In genomic region chr15:101022306-101022705, GRCh38 we compare ENCODE assay signal across 31 cellular contexts.
DNase-seq lines count a peak whose midpoint lies in the region; ATAC-seq and TF ChIP-seq lines count a peak whose summit lies in the region.
"Had no signal": no experiment of that assay in that cellular context is flagged by ENCODE, and none has a peak within 500 bp of the region (broad histone marks: within the 10 kb centered on the region; RNA-seq: fewer than 3 reads in every experiment).

No MANE protein-coding gene starts in this region.

- intact Hi-C loops in activated CD8-positive, alpha-beta T cell treated with anti-CD3 and anti-CD28 coated beads for 36 hours (cut with micrococcal nuclease) = no loop called here
- intact Hi-C loops in colonic mucosa (cut with DNase I) = no loop called here

- no peak overlapping the region for H3K27ac ChIP-seq in colonic mucosa
- no peak overlapping the region for H3K27ac ChIP-seq in suprapubic skin
- H3K27ac ChIP-seq: GM23248, SJCRH30, upper lobe of right lung had no signal

- H3K9me3 Mint-ChIP-seq in activated CD8-positive, alpha-beta T cell treated with anti-CD3 and anti-CD28 coated beads, Interleukin-2, amount 10 ng/mL, durations not matched to agents 7 days and 5 days (ENCODE audit: insufficient read depth) = no peaks in the 10 kb centered on the region
- no peaks in the 10 kb centered on the region for H3K9me3 Mint-ChIP-seq in activated CD8-positive, alpha-beta T cell treated with anti-CD3 and anti-CD28 coated beads for 36 hours
- H3K9me3 Mint-ChIP-seq: HFFc6; IgD-negative memory B cell; stimulated activated memory B cell treated with anti-CD40 and anti-IgM and Interleukin-4, amounts not matched to agents 10 μg/mL and 1 μg/mL and 100 μg/mL, for 72 hours had no signal

- no peaks in the 10 kb centered on the region for H3K36me3 Mint-ChIP-seq in activated CD8-positive, alpha-beta T cell treated with anti-CD3 and anti-CD28 coated beads, Interleukin-2, amount 10 ng/mL, durations not matched to agents 7 days and 5 days (ENCODE audit: low read depth)
- no peaks in the 10 kb centered on the region for H3K36me3 Mint-ChIP-seq in activated CD8-positive, alpha-beta T cell treated with anti-CD3 and anti-CD28 coated beads for 36 hours (ENCODE audit: low read depth)

- H3K36me3 ChIP-seq in colonic mucosa (peaks cover 2% of the 10 kb centered on the region), suprapubic skin (peaks cover 61% of the 10 kb centered on the region)
- H3K36me3 ChIP-seq: prostate gland, SJCRH30 had no signal

- H3K4me3 ChIP-seq in colonic mucosa (no peak overlapping the region), suprapubic skin (no peak overlapping the region)
- H3K4me3 ChIP-seq: GM23248, heart right ventricle, prostate gland, SJCRH30, upper lobe of right lung had no signal

- no peak overlapping the region for H3K4me3 Mint-ChIP-seq in activated CD8-positive, alpha-beta T cell treated with anti-CD3 and anti-CD28 coated beads, Interleukin-2, amount 10 ng/mL, durations not matched to agents 7 days and 5 days
- no peak overlapping the region for H3K4me3 Mint-ChIP-seq in activated CD8-positive, alpha-beta T cell treated with anti-CD3 and anti-CD28 coated beads for 36 hours
- H3K4me3 Mint-ChIP-seq: HFFc6; IgD-negative memory B cell; stimulated activated memory B cell treated with anti-CD40 and anti-IgM and Interleukin-4, amounts not matched to agents 10 μg/mL and 1 μg/mL and 100 μg/mL, for 72 hours had no signal

- no peak for TF ChIP-seq CTCF in activated CD8-positive, alpha-beta T cell treated with anti-CD3 and anti-CD28 coated beads for 36 hours (IDR thresholded peaks at IDR 0.05)
- no peak for TF ChIP-seq CTCF in colonic mucosa (IDR thresholded peaks at IDR 0.05)
- no peak for TF ChIP-seq CTCF in suprapubic skin (IDR thresholded peaks at IDR 0.05)

- ATAC-seq in activated CD8-positive, alpha-beta T cell treated with anti-CD3 and anti-CD28 coated beads, Interleukin-2, amount 10 ng/mL, durations not matched to agents 7 days and 5 days = no peak
- no peak for ATAC-seq in activated CD8-positive, alpha-beta T cell treated with anti-CD3 and anti-CD28 coated beads for 36 hours
- no peak for ATAC-seq in GM21825 (IDR thresholded peaks at IDR 0.05; ENCODE audit: unreplicated experiment)
- ATAC-seq: heart right ventricle; Panc1; stimulated activated memory B cell treated with anti-CD40 and anti-IgM and Interleukin-4, amounts not matched to agents 10 μg/mL and 1 μg/mL and 100 μg/mL, for 72 hours; upper lobe of right lung had no signal

- WGBS in suprapubic skin = 89% methylated on average over 11 of the region's 11 CpGs

- no peak overlapping the region for H3K9ac ChIP-seq in colonic mucosa (ENCODE audit: low read depth in 2 of 2, low read length in 2 of 2)
- H3K9ac ChIP-seq: GM23248 had no signal

- no peaks in the 10 kb centered on the region for H3K4me1 Mint-ChIP-seq in activated CD8-positive, alpha-beta T cell treated with anti-CD3 and anti-CD28 coated beads, Interleukin-2, amount 10 ng/mL, durations not matched to agents 7 days and 5 days (ENCODE audit: low read depth)
- no peaks in the 10 kb centered on the region for H3K4me1 Mint-ChIP-seq in activated CD8-positive, alpha-beta T cell treated with anti-CD3 and anti-CD28 coated beads for 36 hours (ENCODE audit: low read depth)
- H3K4me1 Mint-ChIP-seq: stimulated activated memory B cell treated with anti-CD40 and anti-IgM and Interleukin-4, amounts not matched to agents 10 μg/mL and 1 μg/mL and 100 μg/mL, for 72 hours had no signal

- no peaks in the 10 kb centered on the region for H3K9me3 ChIP-seq in colonic mucosa
- no peaks in the 10 kb centered on the region for H3K9me3 ChIP-seq in suprapubic skin
- H3K9me3 ChIP-seq: heart right ventricle, prostate gland, SJCRH30, upper lobe of right lung had no signal

- H3K4me1 ChIP-seq in colonic mucosa = no peaks in the 10 kb centered on the region
- peaks cover 3% of the 10 kb centered on the region for H3K4me1 ChIP-seq in suprapubic skin
- H3K4me1 ChIP-seq: prostate gland had no signal

- CTCF ChIA-PET in activated CD8-positive, alpha-beta T cell treated with anti-CD3 and anti-CD28 coated beads, Interleukin-2, amount 10 ng/mL, durations not matched to agents 7 days and 5 days (lab: Charles Lee) = interaction anchor here (0.8 to 4.5 kb wide), 5 partner anchors 8 to 236 kb away, joined by 3 to 41 read pairs (median 8); no protein-coding TSS in a partner anchor
- CTCF ChIA-PET in activated CD8-positive, alpha-beta T cell treated with anti-CD3 and anti-CD28 coated beads for 36 hours (lab: Charles Lee) = interaction anchor here (1.0 to 6.9 kb wide), 3 partner anchors 14 to 234 kb away, joined by 3 to 77 read pairs (median 5); no protein-coding TSS in a partner anchor

- H3K27me3 ChIP-seq in colonic mucosa (no peaks in the 10 kb centered on the region), suprapubic skin (no peaks in the 10 kb centered on the region)
- H3K27me3 ChIP-seq: SJCRH30, upper lobe of right lung had no signal

- POLR2A ChIA-PET in activated CD8-positive, alpha-beta T cell treated with anti-CD3 and anti-CD28 coated beads, Interleukin-2, amount 10 ng/mL, durations not matched to agents 7 days and 5 days (lab: Charles Lee) = no interaction called here
- POLR2A ChIA-PET in activated CD8-positive, alpha-beta T cell treated with anti-CD3 and anti-CD28 coated beads for 36 hours (lab: Charles Lee) = no interaction called here

- no peak overlapping the region for H3K27ac Mint-ChIP-seq in activated CD8-positive, alpha-beta T cell treated with anti-CD3 and anti-CD28 coated beads, Interleukin-2, amount 10 ng/mL, durations not matched to agents 7 days and 5 days
- H3K27ac Mint-ChIP-seq in activated CD8-positive, alpha-beta T cell treated with anti-CD3 and anti-CD28 coated beads for 36 hours = no peak overlapping the region
- H3K27ac Mint-ChIP-seq: HFFc6; IgD-negative memory B cell; stimulated activated memory B cell treated with anti-CD40 and anti-IgM and Interleukin-4, amounts not matched to agents 10 μg/mL and 1 μg/mL and 100 μg/mL, for 72 hours had no signal

- no peak for TF ChIP-seq POLR2A in suprapubic skin (IDR thresholded peaks at IDR 0.05)

- no peaks in the 10 kb centered on the region for H3K27me3 Mint-ChIP-seq in activated CD8-positive, alpha-beta T cell treated with anti-CD3 and anti-CD28 coated beads, Interleukin-2, amount 10 ng/mL, durations not matched to agents 7 days and 5 days (ENCODE audit: low read depth)
- no peaks in the 10 kb centered on the region for H3K27me3 Mint-ChIP-seq in activated CD8-positive, alpha-beta T cell treated with anti-CD3 and anti-CD28 coated beads for 36 hours
- H3K27me3 Mint-ChIP-seq: IgD-negative memory B cell; stimulated activated memory B cell treated with anti-CD40 and anti-IgM and Interleukin-4, amounts not matched to agents 10 μg/mL and 1 μg/mL and 100 μg/mL, for 72 hours had no signal

- DNase-seq in activated CD8-positive, alpha-beta T cell treated with anti-CD3 and anti-CD28 coated beads, Interleukin-2, amount 10 ng/mL, durations not matched to agents 7 days and 5 days = peak; percentile 8
- DNase-seq in activated CD8-positive, alpha-beta T cell treated with anti-CD3 and anti-CD28 coated beads for 36 hours = no peak
- DNase-seq in colonic mucosa = peak; percentile 15
- DNase-seq in mesenteric fat pad (ENCODE audit: low spot score) = peak; percentile 83
- DNase-seq in suprapubic skin (ENCODE audit: low spot score in 2 of 2) = peak; percentile 59 to 65
- no peak for DNase-seq in COLO829 (ENCODE audit: low spot score)
- DNase-seq in SIG-M5 treated with dmso at 0.1 percent for 504 hours (lab: John Stamatoyannopoulos, UW; ENCODE audit: unreplicated experiment) = no peak
- DNase-seq: activated CD4-positive, alpha-beta T cell treated with anti-CD3 and anti-CD28 coated beads for 1 hour; activated naive CD4-positive, alpha-beta T cell treated with Interleukin-2 at 50 U/mL for 16 hours; Calu3; central memory CD4-positive, alpha-beta T cell; dermis blood vessel endothelial cell; DMS79; foreskin melanocyte; GDM1; GM23248; HFFc6; kidney glomerular epithelial cell; NCI-H146; NCI-H446 treated with DMSO at 0.1 percent for 48 hours; NCI-H774; SJCRH30; substantia nigra; SW 1271; upper lobe of right lung had no signal

- no peak for TF ChIP-seq EP300 in suprapubic skin (IDR thresholded peaks at IDR 0.05)

Comparison
In these comparisons a context has a peak if more than half of its experiments do, and no peak if none do; other contexts are left out.
1. DNase-seq: peak in activated CD8-positive, alpha-beta T cell treated with anti-CD3 and anti-CD28 coated beads, Interleukin-2, amount 10 ng/mL, durations not matched to agents 7 days and 5 days (single experiment), colonic mucosa (single experiment), mesenteric fat pad (single experiment) and suprapubic skin (2 of 2); none in activated CD8-positive, alpha-beta T cell treated with anti-CD3 and anti-CD28 coated beads for 36 hours (single experiment), COLO829 (single experiment) and SIG-M5 treated with dmso at 0.1 percent for 504 hours (single experiment).